21 cellular contexts compared by ENCODE assay signal in the genomic region with DNA sequence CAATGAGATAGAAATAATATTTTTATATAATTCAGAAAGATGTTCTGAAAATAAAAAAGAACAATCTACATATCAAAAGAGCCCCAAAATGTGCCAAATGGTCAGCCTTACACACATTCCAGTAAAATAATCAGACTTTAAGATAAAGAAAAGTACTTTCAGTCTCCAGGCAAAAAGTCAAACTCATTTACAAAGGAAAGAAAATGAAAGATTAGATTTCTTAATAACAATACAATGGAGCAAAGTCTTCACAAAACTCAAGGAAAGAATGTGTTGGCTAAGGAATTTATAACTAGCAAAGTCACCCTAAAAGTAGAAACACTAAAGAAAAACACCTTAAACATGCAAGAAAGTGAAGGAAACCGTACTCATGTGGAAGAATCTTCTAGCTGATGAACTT. TPM values are rescaled to one million over a fixed set of nuclear protein-coding genes. Genes with fewer than 3 reads are reported as not detected.
DNase-seq lines count a peak whose midpoint lies in the region; ATAC-seq and TF ChIP-seq lines count a peak whose summit lies in the region.
"Had no signal": no experiment of that assay in that cellular context is flagged by ENCODE, and none has a peak within 500 bp of the region (broad histone marks: within the 10 kb centered on the region; RNA-seq: fewer than 3 reads in every experiment).

No MANE protein-coding gene starts in this region.

- ATAC-seq in activated naive CD4-positive, alpha-beta T cell treated with anti-CD3 and anti-CD28 coated beads, Interleukin-2, amount 50 U/mL, for 72 hours, result no peak
- ATAC-seq in stimulated activated effector memory CD8-positive, alpha-beta T cell treated with anti-CD3 and anti-CD28 coated beads, Interleukin-12 subunit alpha, Interleukin-12 subunit beta, amount 100 ng/mL, for 72 hours, result no peak
- no peak for ATAC-seq in HG02885 (IDR thresholded peaks at IDR 0.05; ENCODE audit: poor library complexity, unreplicated experiment)

- TF ChIP-seq CTCF in HEK293 (tag by site-specific recombination; IDR thresholded peaks at IDR 0.05), result no peak
- TF ChIP-seq CTCF in progenitor cell of endocrine pancreas (IDR thresholded peaks at IDR 0.05; ENCODE audit: unreplicated experiment), result no peak

- H3K4me3 ChIP-seq in HEK293 (ENCODE audit: low read depth, low read length), result no peak overlapping the region
- H3K4me3 ChIP-seq: SJCRH30 had no signal

- 0 out of 2 replicates have a peak, but pooled peaks cover 2% of the 10 kb centered on the region for H3K4me1 ChIP-seq in HEK293 (ENCODE audit: control insufficient read depth, insufficient read depth, low read length)
- H3K4me1 ChIP-seq: SJCRH30 had no signal

- peaks cover 7% of the 10 kb centered on the region for H3K9me3 Mint-ChIP-seq in activated naive CD4-positive, alpha-beta T cell treated with anti-CD3 and anti-CD28 coated beads for 36 hours
- peaks cover 0 to 6% of the 10 kb centered on the region in 2 donors for H3K9me3 Mint-ChIP-seq in activated naive CD4-positive, alpha-beta T cell treated with anti-CD3 and anti-CD28 coated beads, Interleukin-2, amount 50 U/mL, for 72 hours
- no peaks in the 10 kb centered on the region for H3K9me3 Mint-ChIP-seq in progenitor cell of endocrine pancreas (ENCODE audit: low read depth)
- H3K9me3 Mint-ChIP-seq in stimulated activated effector memory CD8-positive, alpha-beta T cell treated with anti-CD3 and anti-CD28 coated beads, Interleukin-12 subunit alpha, Interleukin-12 subunit beta, amount 100 ng/mL, for 72 hours, result no peaks in the 10 kb centered on the region
- H3K9me3 Mint-ChIP-seq: CD8-positive, alpha-beta memory T cell had no signal

- H3K9me3 ChIP-seq in HEK293 (ENCODE audit: control insufficient read depth, insufficient read depth, low read depth, low read length), result no peaks in the 10 kb centered on the region
- H3K9me3 ChIP-seq: SJCRH30 had no signal

- intact Hi-C loops in activated naive CD4-positive, alpha-beta T cell treated with anti-CD3 and anti-CD28 coated beads for 36 hours (cut with micrococcal nuclease), result loop anchor here (5.0 kb wide), 2 partner anchors 480 to 565 kb away; a partner anchor contains a TSS

- no peak for DNase-seq in activated naive CD4-positive, alpha-beta T cell treated with anti-CD3 and anti-CD28 coated beads for 36 hours
- DNase-seq in activated naive CD4-positive, alpha-beta T cell treated with anti-CD3 and anti-CD28 coated beads, Interleukin-2, amount 50 U/mL, for 72 hours (ENCODE audit: low spot score in 2 of 2), result no peak
- DNase-seq in epithelial cell of prostate (ENCODE audit: low read depth, low spot score) (no peak), progenitor cell of endocrine pancreas (ENCODE audit: low spot score, unreplicated experiment) (no peak), HPDE6-E6E7 (ENCODE audit: extremely low spot score) (no peak)
- no peak for DNase-seq in stimulated activated effector memory CD8-positive, alpha-beta T cell treated with anti-CD3 and anti-CD28 coated beads, Interleukin-12 subunit alpha, Interleukin-12 subunit beta, amount 100 ng/mL, for 72 hours (ENCODE audit: low spot score in 2 of 2)
- DNase-seq: CD8-positive, alpha-beta memory T cell; EL; GF-D8; KG1; NCI-H1092 treated with DMSO at 0.1 percent for 48 hours; NCI-H146; NCI-H2029; NCI-H226; NCI-H524; NCI-H774; NK-92 treated with Interleukin-12 subunit alpha and Interleukin-12 subunit beta, amount 100 ng/mL, for 24 hours; SJCRH30 had no signal

- CTCF ChIA-PET in activated naive CD4-positive, alpha-beta T cell treated with anti-CD3 and anti-CD28 coated beads for 36 hours (lab: Charles Lee), result interaction anchor here (1.7 kb wide), 1 partner anchor 13 kb away, joined by 9 read pairs; no protein-coding TSS in a partner anchor
- CTCF ChIA-PET in HEK293 (lab: Yijun Ruan, JAX), result interaction anchor here (0.6 kb wide), 2 partner anchors 14 to 356 kb away, joined by 3 to 5 read pairs; no protein-coding TSS in a partner anchor

- no peak overlapping the region for H3K27ac ChIP-seq in HEK293 (ENCODE audit: extremely low read depth, low read depth, low read length)
- peak overlapping the region; percentile 71 for H3K27ac ChIP-seq in epithelial cell of prostate
- H3K27ac ChIP-seq: C4-2B, SJCRH30 had no signal

- no peaks in the 10 kb centered on the region for H3K27me3 Mint-ChIP-seq in activated naive CD4-positive, alpha-beta T cell treated with anti-CD3 and anti-CD28 coated beads for 36 hours (ENCODE audit: low read depth)
- no peaks in the 10 kb centered on the region for H3K27me3 Mint-ChIP-seq in progenitor cell of endocrine pancreas
- H3K27me3 Mint-ChIP-seq: CD8-positive, alpha-beta memory T cell had no signal

- peaks cover 44% of the 10 kb centered on the region for H3K4me1 Mint-ChIP-seq in activated naive CD4-positive, alpha-beta T cell treated with anti-CD3 and anti-CD28 coated beads for 36 hours (ENCODE audit: low read depth)
- H3K4me1 Mint-ChIP-seq in progenitor cell of endocrine pancreas (ENCODE audit: low read depth), result peaks cover 17% of the 10 kb centered on the region
- no peaks in the 10 kb centered on the region for H3K4me1 Mint-ChIP-seq in stimulated activated effector memory CD8-positive, alpha-beta T cell treated with anti-CD3 and anti-CD28 coated beads, Interleukin-12 subunit alpha, Interleukin-12 subunit beta, amount 100 ng/mL, for 72 hours
- H3K4me1 Mint-ChIP-seq: CD8-positive, alpha-beta memory T cell had no signal

- H3K36me3 ChIP-seq in HEK293 (ENCODE audit: control insufficient read depth in 2 of 2, insufficient read depth in 1 of 2, low read length in 2 of 2), result peaks cover 0 to 8% of the 10 kb centered on the region in 2 experiments; a peak in 1 of 3 replicates

- POLR2A ChIA-PET in HEK293 (lab: Yijun Ruan, JAX), result no interaction called here

- H3K36me3 Mint-ChIP-seq in activated naive CD4-positive, alpha-beta T cell treated with anti-CD3 and anti-CD28 coated beads for 36 hours (ENCODE audit: low read depth), result peaks cover 3% of the 10 kb centered on the region
- peaks cover 0 to 30% of the 10 kb centered on the region in 2 donors for H3K36me3 Mint-ChIP-seq in activated naive CD4-positive, alpha-beta T cell treated with anti-CD3 and anti-CD28 coated beads, Interleukin-2, amount 50 U/mL, for 72 hours
- H3K36me3 Mint-ChIP-seq in progenitor cell of endocrine pancreas (ENCODE audit: insufficient read depth), result peaks cover 4% of the 10 kb centered on the region
- H3K36me3 Mint-ChIP-seq in stimulated activated effector memory CD8-positive, alpha-beta T cell treated with anti-CD3 and anti-CD28 coated beads, Interleukin-12 subunit alpha, Interleukin-12 subunit beta, amount 100 ng/mL, for 72 hours, result no peaks in the 10 kb centered on the region

- peak overlapping the region; percentile 78 for H3K27ac Mint-ChIP-seq in activated naive CD4-positive, alpha-beta T cell treated with anti-CD3 and anti-CD28 coated beads for 36 hours
- no peak overlapping the region for H3K27ac Mint-ChIP-seq in activated naive CD4-positive, alpha-beta T cell treated with anti-CD3 and anti-CD28 coated beads, Interleukin-2, amount 50 U/mL, for 72 hours
- H3K27ac Mint-ChIP-seq in progenitor cell of endocrine pancreas, result peak overlapping the region; percentile 39
- H3K27ac Mint-ChIP-seq in stimulated activated effector memory CD8-positive, alpha-beta T cell treated with anti-CD3 and anti-CD28 coated beads, Interleukin-12 subunit alpha, Interleukin-12 subunit beta, amount 100 ng/mL, for 72 hours, result no peak overlapping the region
- H3K27ac Mint-ChIP-seq: CD8-positive, alpha-beta memory T cell had no signal

- no peak overlapping the region for H3K4me3 Mint-ChIP-seq in activated naive CD4-positive, alpha-beta T cell treated with anti-CD3 and anti-CD28 coated beads for 36 hours
- no peak overlapping the region for H3K4me3 Mint-ChIP-seq in progenitor cell of endocrine pancreas (ENCODE audit: low read depth)
- no peak overlapping the region for H3K4me3 Mint-ChIP-seq in stimulated activated effector memory CD8-positive, alpha-beta T cell treated with anti-CD3 and anti-CD28 coated beads, Interleukin-12 subunit alpha, Interleukin-12 subunit beta, amount 100 ng/mL, for 72 hours
- H3K4me3 Mint-ChIP-seq: CD8-positive, alpha-beta memory T cell had no signal

TF ChIP-seq in HEK293, 187 proteins besides CTCF, POLR2A, EP300 and RAD21:
- TF ChIP-seq ZNF19 (tag by site-specific recombination; IDR thresholded peaks at IDR 0.05; ENCODE audit: low read depth), result no peak
- TF ChIP-seq, protein P1, sequence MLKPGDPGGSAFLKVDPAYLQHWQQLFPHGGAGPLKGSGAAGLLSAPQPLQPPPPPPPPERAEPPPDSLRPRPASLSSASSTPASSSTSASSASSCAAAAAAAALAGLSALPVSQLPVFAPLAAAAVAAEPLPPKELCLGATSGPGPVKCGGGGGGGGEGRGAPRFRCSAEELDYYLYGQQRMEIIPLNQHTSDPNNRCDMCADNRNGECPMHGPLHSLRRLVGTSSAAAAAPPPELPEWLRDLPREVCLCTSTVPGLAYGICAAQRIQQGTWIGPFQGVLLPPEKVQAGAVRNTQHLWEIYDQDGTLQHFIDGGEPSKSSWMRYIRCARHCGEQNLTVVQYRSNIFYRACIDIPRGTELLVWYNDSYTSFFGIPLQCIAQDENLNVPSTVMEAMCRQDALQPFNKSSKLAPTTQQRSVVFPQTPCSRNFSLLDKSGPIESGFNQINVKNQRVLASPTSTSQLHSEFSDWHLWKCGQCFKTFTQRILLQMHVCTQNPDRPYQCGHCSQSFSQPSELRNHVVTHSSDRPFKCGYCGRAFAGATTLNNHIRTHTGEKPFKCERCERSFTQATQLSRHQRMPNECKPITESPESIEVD (tag by site-specific recombination; IDR thresholded peaks at IDR 0.05), result peak; percentile 55
TF ChIP-seq in HEK293: peak in this region for 1.

RNA-seq across cellular contexts. Expression of a gene that starts 16.6 kb away (rescaled TPM):
- total RNA-seq in activated naive CD4-positive, alpha-beta T cell treated with anti-CD3 and anti-CD28 coated beads for 36 hours, result 1 to 10 TPM; 4.7 to 5.4 TPM
- 1 to 10 TPM; 9.2 to 10.0 TPM for total RNA-seq in activated naive CD4-positive, alpha-beta T cell treated with anti-CD3 and anti-CD28 coated beads, Interleukin-2, amount 50 U/mL, for 72 hours
- total RNA-seq in progenitor cell of endocrine pancreas, result 12.8 and 13.2 TPM in 2 replicates

Comparison
In these comparisons a context has a peak if more than half of its experiments do, and no peak if none do; other contexts are left out.
1. H3K27ac Mint-ChIP-seq: peak in activated naive CD4-positive, alpha-beta T cell treated with anti-CD3 and anti-CD28 coated beads for 36 hours (single experiment) and progenitor cell of endocrine pancreas (single experiment); none in activated naive CD4-positive, alpha-beta T cell treated with anti-CD3 and anti-CD28 coated beads, Interleukin-2, amount 50 U/mL, for 72 hours (0 of 2) and stimulated activated effector memory CD8-positive, alpha-beta T cell treated with anti-CD3 and anti-CD28 coated beads, Interleukin-12 subunit alpha, Interleukin-12 subunit beta, amount 100 ng/mL, for 72 hours (single experiment).